9 cellular contexts compared by ENCODE assay signal in genomic region chr20:11267131-11267761, GRCh38.
A peak's percentile ranks its signal among the peaks of the same experiment; 100 is the strongest.
DNase-seq lines count a peak whose midpoint lies in the region; ATAC-seq, FAIRE-seq and TF ChIP-seq lines count a peak whose summit lies in the region.
"Had no signal": no experiment of that assay in that cellular context is flagged by ENCODE, and none has a peak within 500 bp of the region (broad histone marks: within the 10 kb centered on the region; RNA-seq: fewer than 3 reads in every experiment).

No MANE protein-coding gene starts in this region.

- no peak overlapping the region for H3K4me3 Mint-ChIP-seq in mesothelial cell of epicardium
- H3K4me3 Mint-ChIP-seq: naive B cell had no signal

- no peaks in the 10 kb centered on the region for H4K20me1 ChIP-seq in H1 (replicated peaks in 1 of 2; ENCODE audit: control insufficient read depth in 1 of 2, insufficient read depth in 2 of 2, low read length in 2 of 2)

- H2AFZ ChIP-seq in H1 (ENCODE audit: low read length): no peak overlapping the region; the same call in 1 of the 2 replicates

- H3K4me1 ChIP-seq in H1 (replicated peaks in 1 of 4; ENCODE audit: control insufficient read depth in 3 of 4, insufficient read depth in 4 of 4, low read length in 3 of 4): peaks cover 3 to 15% (median 9%) of the 10 kb centered on the region in 4 experiments

- no peaks in the 10 kb centered on the region for H3K23me2 ChIP-seq in H1 (ENCODE audit: low read depth, low read length)

- no peak overlapping the region for H2BK5ac ChIP-seq in H1 (ENCODE audit: low read depth, low read length)

- H3K27ac ChIP-seq in H1 (ENCODE audit: low read depth, low read length): no peak overlapping the region

- no peaks in the 10 kb centered on the region for H3K79me2 ChIP-seq in H1 (ENCODE audit: control insufficient read depth in 1 of 2, insufficient read depth in 2 of 2, low read length in 2 of 2)

- H2BK20ac ChIP-seq in H1 (ENCODE audit: low read length): 0 out of 2 replicates have a peak overlapping the region, but pooled peaks have one; percentile 2

- no peaks in the 10 kb centered on the region for H3K36me3 ChIP-seq in H1 (ENCODE audit: control insufficient read depth in 2 of 4, insufficient read depth in 4 of 4, low read length in 3 of 4)

- ATAC-seq in HG02610 (IDR thresholded peaks at IDR 0.05; ENCODE audit: unreplicated experiment): peak; percentile 84

- no peak overlapping the region for H2BK12ac ChIP-seq in H1 (ENCODE audit: low read depth, low read length)

- DNase-seq in GM03348 (ENCODE audit: low spot score) (peak; percentile 93), NCI-H748 (lab: John Stamatoyannopoulos, UW; ENCODE audit: unreplicated experiment) (peak; percentile 49), H1 (ENCODE audit: low read depth in 1 of 2, low spot score in 2 of 2) (peak in 1 of 2 experiments; percentile 25), mesothelial cell of epicardium (ENCODE audit: low spot score in 2 of 2, unreplicated experiment in 2 of 2) (no peak), T-helper 1 cell (no peak), NCI-H1105 treated with DMSO at 0.1 percent for 48 hours (lab: John Stamatoyannopoulos, UW) (no peak)
- DNase-seq in activated CD4-positive, CD25-positive, alpha-beta regulatory T cell treated with anti-CD3 and anti-CD28 coated beads, Interleukin-2, amount 50 U/mL, for 72 hours: no peak
- DNase-seq: naive B cell had no signal

- H3K4me3 ChIP-seq in H1 (ENCODE audit: extremely low read depth in 1 of 4, insufficient read depth in 2 of 4, low read depth in 3 of 4, low read length in 4 of 4): no peak overlapping the region

- H3K27me3 Mint-ChIP-seq in mesothelial cell of epicardium (ENCODE audit: low read depth): no peaks in the 10 kb centered on the region

- no peak overlapping the region for H4K91ac ChIP-seq in H1 (replicated peaks; ENCODE audit: insufficient read length, low read length)

- H3K9me3 Mint-ChIP-seq in mesothelial cell of epicardium: no peaks in the 10 kb centered on the region

- H4K8ac ChIP-seq in H1 (ENCODE audit: extremely low read depth, insufficient read depth, low read length): no peak overlapping the region

- CTCF ChIA-PET in H1 (lab: Charles Lee; ENCODE audit: partially characterized antibody): interaction anchor here (0.7 to 2.3 kb wide), 7 partner anchors 46 to 800 kb away, joined by 3 to 6 read pairs (median 3); no protein-coding TSS in a partner anchor

- no peak overlapping the region for H3K56ac ChIP-seq in H1 (replicated peaks; ENCODE audit: insufficient read length, low read depth, low read length)

- no peak overlapping the region for H3K4ac ChIP-seq in H1 (replicated peaks; ENCODE audit: insufficient read length, low read depth, low read length)

- TF ChIP-seq EP300 in H1 (IDR thresholded peaks at IDR 0.05; ENCODE audit: borderline replicate concordance in 1 of 2, low read depth in 2 of 2, low read length in 2 of 2): no peak

- no peak overlapping the region for H3K4me2 ChIP-seq in H1 (ENCODE audit: insufficient read depth in 1 of 2, low read depth in 2 of 2, low read length in 2 of 2)

- no peak overlapping the region for H3K14ac ChIP-seq in H1 (ENCODE audit: insufficient read length)

- H4K5ac ChIP-seq in H1 (ENCODE audit: insufficient read length, low read depth, low read length): no peak overlapping the region

- TF ChIP-seq POLR2A in H1 (IDR thresholded peaks at IDR 0.05; ENCODE audit: control extremely low read depth in 1 of 2, low read depth in 2 of 2, low read length in 2 of 2): no peak

- POLR2A ChIA-PET in H1 (lab: Charles Lee; ENCODE audit: partially characterized antibody): no interaction called here

- H3K36me3 Mint-ChIP-seq in mesothelial cell of epicardium: no peaks in the 10 kb centered on the region
- H3K36me3 Mint-ChIP-seq: naive B cell had no signal

- TF ChIP-seq RAD21 in H1 (IDR thresholded peaks at IDR 0.05 in 1 of 2, conservative IDR thresholded peaks at IDR 0.05 in 1 of 2; ENCODE audit: low read depth in 2 of 2, low read length in 2 of 2): no peak; a peak in 1 of 4 replicates

- no peak overlapping the region for H2BK15ac ChIP-seq in H1 (ENCODE audit: low read length)

- H2BK120ac ChIP-seq in H1 (replicated peaks; ENCODE audit: low read depth, low read length): no peak overlapping the region

- H3K4me1 Mint-ChIP-seq in mesothelial cell of epicardium: peaks cover 16% of the 10 kb centered on the region
- H3K4me1 Mint-ChIP-seq: naive B cell had no signal

- no peaks in the 10 kb centered on the region for H3K79me1 ChIP-seq in H1 (ENCODE audit: low read depth, low read length)

- no peaks in the 10 kb centered on the region for H3K9me3 ChIP-seq in H1 (ENCODE audit: insufficient read depth in 2 of 2, low read depth in 1 of 2, low read length in 1 of 2)

- 72% methylated on average over 5 of the region's 5 CpGs; no CpG with 5 or more reads in 1 of the 2 experiments for WGBS in H1 (ENCODE audit: extremely low coverage in 1 of 2, insufficient coverage in 1 of 2, insufficient read length in 1 of 2, insufficient replicate concordance in 2 of 2, low coverage in 1 of 2, low lambda C conversion rate in 2 of 2, missing lambda C conversion rate in 1 of 2), 2 experiments

- H3K23ac ChIP-seq in H1 (ENCODE audit: insufficient read length): no peak overlapping the region

- H3K18ac ChIP-seq in H1 (ENCODE audit: extremely low read depth, low read length): no peak overlapping the region

- H3K27ac Mint-ChIP-seq in mesothelial cell of epicardium: peak overlapping the region; percentile 54

- H3K9ac ChIP-seq in H1 (replicated peaks in 1 of 4; ENCODE audit: extremely low read depth in 1 of 4, low read depth in 3 of 4, low read length in 3 of 4): no peak overlapping the region

- no peaks in the 10 kb centered on the region for H3K27me3 ChIP-seq in H1 (replicated peaks in 1 of 4; ENCODE audit: control insufficient read depth in 3 of 4, extremely low read depth in 1 of 4, insufficient read depth in 3 of 4, low read length in 3 of 4)

- H2AK5ac ChIP-seq in H1 (ENCODE audit: low read depth, low read length): no peak overlapping the region

- TF ChIP-seq CTCF in H1 (IDR thresholded peaks at IDR 0.05; ENCODE audit: control extremely low read depth in 1 of 3, insufficient read depth in 1 of 3, low read depth in 1 of 3, low read length in 3 of 3) (no peak), mesothelial cell of epicardium (IDR thresholded peaks at IDR 0.05; ENCODE audit: unreplicated experiment) (no peak)

- no peak for FAIRE-seq in H1 (lab: Jason Lieb, UNC)

TF ChIP-seq in H1, 55 proteins besides CTCF, POLR2A, EP300 and RAD21 (continues in another document):
- TF ChIP-seq SIN3A (conservative IDR thresholded peaks at IDR 0.05 in 1 of 2, IDR thresholded peaks at IDR 0.05 in 1 of 2; ENCODE audit: low read depth in 1 of 2, low read length in 2 of 2) (no peak), NANOG (IDR thresholded peaks at IDR 0.05; ENCODE audit: insufficient read depth, low read depth, low read length, poor library complexity, severe bottlenecking) (no peak), JUN (IDR thresholded peaks at IDR 0.05; ENCODE audit: low read depth, low read length) (peak; percentile 72; the same call in 1 of the 2 replicates), BCL11A (IDR thresholded peaks at IDR 0.05; ENCODE audit: low read depth in 2 of 2, low read length in 2 of 2) (no peak), KDM1A (IDR thresholded peaks at IDR 0.05; ENCODE audit: borderline replicate concordance, low read length) (no peak), SIRT6 (IDR thresholded peaks at IDR 0.05; ENCODE audit: low read length) (no peak), GABPA (IDR thresholded peaks at IDR 0.05; ENCODE audit: borderline replicate concordance, insufficient read depth, low read length) (no peak), USF2 (IDR thresholded peaks at IDR 0.05; ENCODE audit: low read length) (no peak), HDAC2 (IDR thresholded peaks at IDR 0.05; ENCODE audit: borderline replicate concordance in 1 of 2, low read depth in 2 of 2, low read length in 2 of 2) (no peak), ATF2 (IDR thresholded peaks at IDR 0.05; ENCODE audit: low read length) (no peak), MAX (IDR thresholded peaks at IDR 0.05) (no peak), RNF2 (IDR thresholded peaks at IDR 0.05; ENCODE audit: borderline replicate concordance, low read depth, low read length, missing control alignments, poor library complexity, severe bottlenecking) (no peak), ATF3 (IDR thresholded peaks at IDR 0.05; ENCODE audit: insufficient read depth, low read depth, low read length) (0 out of 2 replicates have a peak, but pooled peaks have one; percentile 48), RFX5 (IDR thresholded peaks at IDR 0.05; ENCODE audit: borderline replicate concordance, low read depth, low read length) (no peak), SP4 (IDR thresholded peaks at IDR 0.05; ENCODE audit: low read length) (no peak), KDM4A (IDR thresholded peaks at IDR 0.05; ENCODE audit: low read depth, low read length, severe bottlenecking) (no peak), CREB1 (IDR thresholded peaks at IDR 0.05) (0 out of 2 replicates have a peak, but pooled peaks have one; percentile 16), CBX8 (IDR thresholded peaks at IDR 0.05; ENCODE audit: borderline replicate concordance, low read depth, low read length) (no peak)

Comparison
In these comparisons a context has a peak if more than half of its experiments do, and no peak if none do; other contexts are left out.
1. DNase-seq: peak in GM03348 (single experiment) and NCI-H748 (single experiment); none in mesothelial cell of epicardium (0 of 2), T-helper 1 cell (0 of 5), activated CD4-positive, CD25-positive, alpha-beta regulatory T cell treated with anti-CD3 and anti-CD28 coated beads, Interleukin-2, amount 50 U/mL, for 72 hours (single experiment) and NCI-H1105 treated with DMSO at 0.1 percent for 48 hours (single experiment).